Comparison of ENCODE assay signal across 8 cellular contexts in genomic region chr1:155975375-155976061, GRCh38. TPM values are rescaled to one million over a fixed set of nuclear protein-coding genes. Genes with fewer than 3 reads are reported as not detected.
DNase-seq lines count a peak whose midpoint lies in the region; ATAC-seq, FAIRE-seq and TF ChIP-seq lines count a peak whose summit lies in the region.

No MANE protein-coding gene starts in this region.

- H3K9ac ChIP-seq in HUES6 (ENCODE audit: low read length) (peak overlapping the region; percentile 31), K562 (ENCODE audit: insufficient read depth in 1 of 2, low read depth in 2 of 2, low read length in 2 of 2) (peak overlapping the region; percentile 89 to 97), mucosa of rectum (ENCODE audit: low read depth in 1 of 2, low read length in 2 of 2) (peak overlapping the region; percentile 43 to 82)

- WGBS in K562 (ENCODE audit: insufficient coverage, low coverage, missing lambda C conversion rate), result 13% methylated on average over 4 of the region's 4 CpGs

- no peak for TF ChIP-seq EP300 in K562 (IDR thresholded peaks at IDR 0.05; ENCODE audit: low read length)

- no peak for ATAC-seq in K562
- no peak for ATAC-seq in GM18520 (IDR thresholded peaks at IDR 0.05; ENCODE audit: unreplicated experiment)
- ATAC-seq in HG03432 (IDR thresholded peaks at IDR 0.05; ENCODE audit: unreplicated experiment), result no peak

- H3K79me2 ChIP-seq in K562 (ENCODE audit: control insufficient read depth, insufficient read depth, low read length), result peaks cover 97% of the 10 kb centered on the region

- no peak for TF ChIP-seq RAD21 in K562 (CRISPR knock-in tag; conservative IDR thresholded peaks at IDR 0.05 in 1 of 2, IDR thresholded peaks at IDR 0.05 in 1 of 2)

- CTCF ChIA-PET in AG04449 (lab: Yijun Ruan, JAX), result interaction anchor here (1.1 to 4.1 kb wide), 7 partner anchors 13 to 154 kb away, joined by 3 to 30 read pairs (median 9); no protein-coding TSS in a partner anchor
- CTCF ChIA-PET in K562 (lab: Yijun Ruan, JAX; ENCODE audit: low intra/inter-chr PET ratio), result no interaction called here

- intact Hi-C loops in K562 (cut with micrococcal nuclease), result no loop called here

- in situ Hi-C loops in K562 (cut with MboI), result no loop called here

- H3K9me3 ChIP-seq in HUES6 (ENCODE audit: control insufficient read depth, insufficient read depth, low read depth, low read length) (no peaks in the 10 kb centered on the region), K562 (replicated peaks; ENCODE audit: control insufficient read depth, insufficient read depth, low read depth, low read length) (no peaks in the 10 kb centered on the region), mucosa of rectum (ENCODE audit: control insufficient read depth in 2 of 2, low read length in 2 of 2) (no peaks in the 10 kb centered on the region)

- BruUV-seq in K562 (replicated peaks; lab: Mats Ljungman, UMichigan), result no TSS peak

- H3K36me3 ChIP-seq in HUES6 (ENCODE audit: control insufficient read depth, insufficient read depth, low read length), result no peaks in the 10 kb centered on the region
- H3K36me3 ChIP-seq in K562 (ENCODE audit: control insufficient read depth, insufficient read depth, low read length), result peaks cover 31% of the 10 kb centered on the region; the same call in 2 of the 3 replicates
- peaks cover 0 to 5% of the 10 kb centered on the region in 2 donors for H3K36me3 ChIP-seq in mucosa of rectum (ENCODE audit: control insufficient read depth in 2 of 2, insufficient read depth in 2 of 2, low read length in 2 of 2)

- peaks cover 64% of the 10 kb centered on the region for H3K4me1 ChIP-seq in HUES6 (ENCODE audit: control insufficient read depth, insufficient read depth, low read length)
- peaks cover 53 to 72% of the 10 kb centered on the region in 2 experiments for H3K4me1 ChIP-seq in K562 (replicated peaks in 1 of 2; ENCODE audit: control insufficient read depth in 2 of 2, insufficient read depth in 2 of 2, low read length in 2 of 2)
- H3K4me1 ChIP-seq in mucosa of rectum (ENCODE audit: control insufficient read depth in 2 of 2, insufficient read depth in 2 of 2, low read length in 2 of 2), result peaks cover 54 to 65% of the 10 kb centered on the region in 2 donors

- no peak for TF ChIP-seq POLR2A in K562 (conservative IDR thresholded peaks at IDR 0.05)

- peak overlapping the region; percentile 88 for H3K4me3 ChIP-seq in AG04449 (ENCODE audit: low read depth, low read length)
- peak overlapping the region; percentile 95 for H3K4me3 ChIP-seq in HUES6 (ENCODE audit: low read depth, low read length)
- peak overlapping the region; percentile 82 for H3K4me3 ChIP-seq in K562
- peak overlapping the region; percentile 68 to 84 for H3K4me3 ChIP-seq in mucosa of rectum (ENCODE audit: low read length in 2 of 2)

- peaks cover 14% of the 10 kb centered on the region; the same call in 1 of the 2 replicates for H4K20me1 ChIP-seq in K562 (replicated peaks; ENCODE audit: control insufficient read depth, insufficient read depth, low read length)

- POLR2A ChIA-PET in AG04449 (lab: Yijun Ruan, JAX) (interaction anchor here (0.5 to 6.2 kb wide), 10 partner anchors 8 to 1016 kb away, joined by 3 to 58 read pairs (median 4); partner anchors contain the start of gene KHDC4), K562 (lab: Yijun Ruan, JAX) (interaction anchor here (0.6 to 8.5 kb wide), 13 partner anchors 8 to 147 kb away, joined by 3 to 50 read pairs (median 6); partner anchors contain the start of genes KHDC4 and SYT11)

- no peak overlapping the region for H2AFZ ChIP-seq in K562 (ENCODE audit: low read depth, low read length)

- no peaks in the 10 kb centered on the region for H3K9me1 ChIP-seq in K562 (ENCODE audit: control insufficient read depth, insufficient read depth, low read length)

- no peaks in the 10 kb centered on the region for H3K27me3 ChIP-seq in HUES6 (ENCODE audit: control insufficient read depth, insufficient read depth, low read length)
- H3K27me3 ChIP-seq in K562 (ENCODE audit: control insufficient read depth in 2 of 2, insufficient read depth in 2 of 2, low read length in 2 of 2), result no peaks in the 10 kb centered on the region
- no peaks in the 10 kb centered on the region for H3K27me3 ChIP-seq in mucosa of rectum (ENCODE audit: control insufficient read depth in 2 of 2, insufficient read depth in 2 of 2, low read length in 2 of 2)

- peak overlapping the region; percentile 97 for H3K4me2 ChIP-seq in K562 (ENCODE audit: insufficient read depth, low read length)

- DNase-seq in AG04449 (ENCODE audit: low read depth, low spot score), result no peak
- no peak for DNase-seq in K562 (ENCODE audit: extremely low read depth in 1 of 4, low spot score in 3 of 4)
- DNase-seq in NCI-H2029 (lab: John Stamatoyannopoulos, UW), result no peak
- DNase-seq in stimulated activated CD4-positive, alpha-beta T cell treated with anti-CD3 and anti-CD28 coated beads, Interleukin-4, amount 100 ng/mL, for 4 hours, result no peak

- H3K27ac ChIP-seq in HUES6 (ENCODE audit: low read depth, low read length), result no peak overlapping the region
- H3K27ac ChIP-seq in K562 (ENCODE audit: extremely low read depth, low read depth, low read length), result peak overlapping the region; percentile 93
- peak overlapping the region; percentile 55 to 94 for H3K27ac ChIP-seq in mucosa of rectum (ENCODE audit: low read depth in 2 of 2, low read length in 2 of 2)

- no peak for FAIRE-seq in K562 (lab: Jason Lieb, UNC)

- no peak for TF ChIP-seq CTCF in AG04449 (IDR thresholded peaks at IDR 0.05; ENCODE audit: insufficient read depth, low read length, missing control alignments)
- TF ChIP-seq CTCF in K562 (IDR thresholded peaks at IDR 0.05 in 2 of 3, conservative IDR thresholded peaks at IDR 0.05 in 1 of 3; ENCODE audit: insufficient read depth in 2 of 3, low read depth in 1 of 3, low read length in 3 of 3), result no peak

RNA-seq across cellular contexts. Expression of gene ARHGEF2, which starts 2.8 kb away (rescaled TPM):
- 175 and 365 TPM in 2 replicates for total RNA-seq in K562 (2011; cell fraction: chromatin; rRNA removed; ENCODE audit: low replicate concordance)
- total RNA-seq in K562 (2011; cell fraction: nucleolus; rRNA removed), result 135 and 163 TPM in 2 replicates
- total RNA-seq in K562 (2011; cell fraction: nucleoplasm; rRNA removed), result 142 and 179 TPM in 2 replicates
- total RNA-seq in K562 (2014; rRNA removed), result 113 and 119 TPM in 2 replicates
- 59.1 and 66.7 TPM in 2 replicates for total RNA-seq in K562 (2014; rRNA removed; fragmentation: Illumina TruSeq; extraction: Trizol)
- total RNA-seq in K562 (2015; rRNA removed; fragmentation: Illumina TruSeq; extraction: Trizol), result 62.2 and 63.9 TPM in 2 replicates
- total RNA-seq in K562 (2021), result 147 and 162 TPM in 2 replicates
- polyA plus RNA-seq in K562 (2011; rRNA removed), result 52.8 and 100 TPM in 2 replicates
- polyA plus RNA-seq in K562 (2011; cell fraction: cytosol; rRNA removed), result 40.6 and 45.1 TPM in 2 replicates
- 202 and 207 TPM in 2 replicates for polyA plus RNA-seq in K562 (2011; cell fraction: nucleus; rRNA removed)
- polyA plus RNA-seq in K562 (2012), result 106 and 239 TPM in 2 replicates
- 121 and 136 TPM in 2 replicates for polyA plus RNA-seq in K562 (2014; fragmentation: Illumina TruSeq; extraction: Trizol)
- 1 to 10 TPM; 7.1 to 8.9 TPM for polyA plus RNA-seq in K562 (2014; fragmentation: Nextera tagmentation; extraction: Ambion mirVana)
- 79.1 and 95.7 TPM in 2 replicates for polyA plus RNA-seq in K562 (2014; rRNA removed)
- polyA minus RNA-seq in K562 (2011; rRNA and poly(A)+ RNA removed), result 70.3 and 101 TPM in 2 replicates
- polyA minus RNA-seq in K562 (2011; cell fraction: cytosol; rRNA and poly(A)+ RNA removed), result 51.2 and 55.2 TPM in 2 replicates
- 72.3 and 98.7 TPM in 2 replicates for polyA minus RNA-seq in K562 (2011; cell fraction: nucleus; rRNA and poly(A)+ RNA removed)

RNA-seq across cellular contexts. Expression of gene RXFP4, which starts 34.1 kb away (rescaled TPM):
- total RNA-seq in K562 (2011; cell fraction: chromatin; rRNA removed; ENCODE audit: low replicate concordance), result 0.42 TPM in 1 of 2 replicates, not detected in the other
- not detected in 2 replicates for total RNA-seq in K562 (2011; cell fraction: nucleolus; rRNA removed)
- 0.29 TPM in 1 of 2 replicates, not detected in the other for total RNA-seq in K562 (2011; cell fraction: nucleoplasm; rRNA removed)
- total RNA-seq in K562 (2014; rRNA removed), result 0.64 TPM in 1 of 2 replicates, not detected in the other
- total RNA-seq in K562 (2014; rRNA removed; fragmentation: Illumina TruSeq; extraction: Trizol), result not detected in 2 replicates
- not detected in 2 replicates for total RNA-seq in K562 (2015; rRNA removed; fragmentation: Illumina TruSeq; extraction: Trizol)
- total RNA-seq in K562 (2021), result not detected in 2 replicates
- polyA plus RNA-seq in K562 (2011; rRNA removed), result not detected in 2 replicates
- polyA plus RNA-seq in K562 (2011; cell fraction: cytosol; rRNA removed), result not detected in 2 replicates
- polyA plus RNA-seq in K562 (2011; cell fraction: nucleus; rRNA removed), result not detected in 2 replicates
- not detected in 2 replicates for polyA plus RNA-seq in K562 (2012)
- not detected in 2 replicates for polyA plus RNA-seq in K562 (2014; fragmentation: Illumina TruSeq; extraction: Trizol)
- not detected for polyA plus RNA-seq in K562 (2014; fragmentation: Nextera tagmentation; extraction: Ambion mirVana)
- polyA plus RNA-seq in K562 (2014; rRNA removed), result not detected in 2 replicates
- not detected in 2 replicates for polyA minus RNA-seq in K562 (2011; rRNA and poly(A)+ RNA removed)
- not detected in 2 replicates for polyA minus RNA-seq in K562 (2011; cell fraction: cytosol; rRNA and poly(A)+ RNA removed)
- not detected in 2 replicates for polyA minus RNA-seq in K562 (2011; cell fraction: nucleus; rRNA and poly(A)+ RNA removed)

RNA-seq across cellular contexts. Expression of gene KHDC4, which starts 41.3 kb away (rescaled TPM):
- total RNA-seq in K562 (2011; cell fraction: chromatin; rRNA removed; ENCODE audit: low replicate concordance), result 514 and 559 TPM in 2 replicates
- total RNA-seq in K562 (2011; cell fraction: nucleolus; rRNA removed), result 287 and 289 TPM in 2 replicates
- total RNA-seq in K562 (2011; cell fraction: nucleoplasm; rRNA removed), result 287 and 343 TPM in 2 replicates
- total RNA-seq in K562 (2014; rRNA removed), result 65.6 and 72.9 TPM in 2 replicates
- 65.2 and 75.1 TPM in 2 replicates for total RNA-seq in K562 (2014; rRNA removed; fragmentation: Illumina TruSeq; extraction: Trizol)
- total RNA-seq in K562 (2015; rRNA removed; fragmentation: Illumina TruSeq; extraction: Trizol), result 75.3 and 77.3 TPM in 2 replicates
- total RNA-seq in K562 (2021), result 62.9 and 64.9 TPM in 2 replicates
- 185 and 202 TPM in 2 replicates for polyA plus RNA-seq in K562 (2011; rRNA removed)
- polyA plus RNA-seq in K562 (2011; cell fraction: cytosol; rRNA removed), result 110 and 164 TPM in 2 replicates
- polyA plus RNA-seq in K562 (2011; cell fraction: nucleus; rRNA removed), result 419 and 448 TPM in 2 replicates
- 38.0 and 62.2 TPM in 2 replicates for polyA plus RNA-seq in K562 (2012)
- polyA plus RNA-seq in K562 (2014; fragmentation: Illumina TruSeq; extraction: Trizol), result 61.5 and 78.8 TPM in 2 replicates
- 10 to 100 TPM; 12.1 to 14.4 TPM for polyA plus RNA-seq in K562 (2014; fragmentation: Nextera tagmentation; extraction: Ambion mirVana)
- polyA plus RNA-seq in K562 (2014; rRNA removed), result 127 and 132 TPM in 2 replicates
- 193 and 248 TPM in 2 replicates for polyA minus RNA-seq in K562 (2011; rRNA and poly(A)+ RNA removed)
- 69.5 and 86.4 TPM in 2 replicates for polyA minus RNA-seq in K562 (2011; cell fraction: cytosol; rRNA and poly(A)+ RNA removed)
- 101 and 173 TPM in 2 replicates for polyA minus RNA-seq in K562 (2011; cell fraction: nucleus; rRNA and poly(A)+ RNA removed)

RNA-seq across cellular contexts. Expression of gene SSR2, which starts 45.2 kb away (rescaled TPM):
- total RNA-seq in K562 (2011; cell fraction: chromatin; rRNA removed; ENCODE audit: low replicate concordance), result 135 and 263 TPM in 2 replicates
- 381 and 406 TPM in 2 replicates for total RNA-seq in K562 (2011; cell fraction: nucleolus; rRNA removed)
- total RNA-seq in K562 (2011; cell fraction: nucleoplasm; rRNA removed), result 336 and 340 TPM in 2 replicates
- total RNA-seq in K562 (2014; rRNA removed) (161 and 196 TPM in 2 replicates), K562 (2014; rRNA removed; fragmentation: Illumina TruSeq; extraction: Trizol) (211 and 214 TPM in 2 replicates), K562 (2015; rRNA removed; fragmentation: Illumina TruSeq; extraction: Trizol) (228 TPM in 2 replicates), K562 (2021) (167 and 183 TPM in 2 replicates)
- polyA plus RNA-seq in K562 (2011; rRNA removed) (411 and 494 TPM in 2 replicates), K562 (2014; fragmentation: Illumina TruSeq; extraction: Trizol) (350 and 402 TPM in 2 replicates), K562 (2014; fragmentation: Nextera tagmentation; extraction: Ambion mirVana) (100 to 1,000 TPM; 370 to 392 TPM), K562 (2014; rRNA removed) (240 and 277 TPM in 2 replicates)
- 526 and 973 TPM in 2 replicates for polyA plus RNA-seq in K562 (2011; cell fraction: cytosol; rRNA removed)
- polyA plus RNA-seq in K562 (2011; cell fraction: nucleus; rRNA removed), result 138 and 218 TPM in 2 replicates
- polyA plus RNA-seq in K562 (2012), result 186 and 526 TPM in 2 replicates
- polyA minus RNA-seq in K562 (2011; rRNA and poly(A)+ RNA removed), result 232 and 241 TPM in 2 replicates
- polyA minus RNA-seq in K562 (2011; cell fraction: cytosol; rRNA and poly(A)+ RNA removed), result 105 and 113 TPM in 2 replicates
- polyA minus RNA-seq in K562 (2011; cell fraction: nucleus; rRNA and poly(A)+ RNA removed), result 23.0 and 51.5 TPM in 2 replicates

Comparison
In these comparisons a context has a peak if more than half of its experiments do, and no peak if none do; other contexts are left out.
1. H3K9ac ChIP-seq: peak in every context shown above with its lines; median percentile 93 in K562; 62 in mucosa of rectum; 31 in HUES6.